Comparison of ENCODE assay signal across 1 cellular context in the genomic region with DNA sequence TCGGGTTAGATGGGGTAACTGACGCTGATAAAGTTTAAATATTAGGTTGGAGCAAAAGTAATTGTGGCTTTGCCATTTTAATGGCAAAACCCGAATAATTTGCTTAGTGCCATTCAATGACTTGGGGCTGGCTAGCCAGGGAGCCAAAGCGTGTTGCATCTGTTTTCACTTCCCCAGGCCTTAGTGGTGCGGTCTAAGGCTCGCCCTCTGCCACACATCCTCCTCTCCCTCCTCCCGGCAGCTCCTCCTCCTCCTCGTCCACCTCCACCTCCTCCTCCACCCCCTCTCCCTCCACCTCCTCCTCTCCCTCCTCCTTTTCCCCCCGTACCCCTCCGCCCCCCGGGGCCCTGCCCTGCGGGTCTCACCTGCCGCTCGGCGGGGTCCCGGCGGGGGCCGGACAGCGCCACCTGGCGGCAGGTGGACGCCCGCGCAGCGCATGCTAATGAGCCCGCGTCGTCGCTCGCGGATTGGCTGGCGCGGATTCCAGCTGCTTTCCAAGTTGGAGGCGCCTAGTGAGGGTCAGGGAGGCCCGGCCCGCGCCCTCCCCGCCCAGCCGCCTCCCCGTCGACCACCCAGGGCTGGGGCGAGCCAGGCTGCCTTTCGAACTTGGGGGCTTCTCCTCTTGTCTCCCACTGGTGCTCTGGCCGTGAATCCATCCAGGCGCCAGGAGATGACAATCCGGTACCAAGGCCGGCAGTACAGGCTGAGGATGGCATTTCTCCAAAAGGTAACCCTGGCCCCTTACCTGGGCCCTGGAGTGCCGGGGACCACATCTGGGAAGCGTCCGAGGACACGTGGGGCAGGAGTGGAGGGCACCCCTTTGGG.
TF ChIP-seq lines count a peak whose summit lies in the region.

No MANE protein-coding gene starts in this region.

TF ChIP-seq in HEK293, 187 proteins besides CTCF, POLR2A, EP300 and RAD21 (continued from another document and continues in another):
- TF ChIP-seq, protein P1, sequence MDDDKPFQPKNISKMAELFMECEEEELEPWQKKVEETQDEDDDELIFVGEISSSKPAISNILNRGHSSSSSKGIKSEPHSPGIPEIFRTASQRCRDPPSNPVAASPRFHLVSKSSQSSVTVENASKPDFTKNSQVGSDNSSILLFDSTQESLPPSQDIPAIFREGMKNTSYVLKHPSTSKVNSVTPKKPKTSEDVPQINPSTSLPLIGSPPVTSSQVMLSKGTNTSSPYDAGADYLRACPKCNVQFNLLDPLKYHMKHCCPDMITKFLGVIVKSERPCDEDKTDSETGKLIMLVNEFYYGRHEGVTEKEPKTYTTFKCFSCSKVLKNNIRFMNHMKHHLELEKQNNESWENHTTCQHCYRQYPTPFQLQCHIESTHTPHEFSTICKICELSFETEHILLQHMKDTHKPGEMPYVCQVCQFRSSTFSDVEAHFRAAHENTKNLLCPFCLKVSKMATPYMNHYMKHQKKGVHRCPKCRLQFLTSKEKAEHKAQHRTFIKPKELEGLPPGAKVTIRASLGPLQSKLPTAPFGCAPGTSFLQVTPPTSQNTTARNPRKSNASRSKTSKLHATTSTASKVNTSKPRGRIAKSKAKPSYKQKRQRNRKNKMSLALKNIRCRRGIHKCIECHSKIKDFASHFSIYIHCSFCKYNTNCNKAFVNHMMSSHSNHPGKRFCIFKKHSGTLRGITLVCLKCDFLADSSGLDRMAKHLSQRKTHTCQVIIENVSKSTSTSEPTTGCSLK (tag by site-specific recombination; IDR thresholded peaks at IDR 0.05): no peak
- TF ChIP-seq ZNF335 (tag by site-specific recombination; conservative IDR thresholded peaks at IDR 0.05) (peak; percentile 71), ZNF366 (tag by site-specific recombination; conservative IDR thresholded peaks at IDR 0.05) (peak; percentile 81), ZNF2 (tag by site-specific recombination; IDR thresholded peaks at IDR 0.05) (peak; percentile 86), YY1 (tag by site-specific recombination; IDR thresholded peaks at IDR 0.05) (no peak; the same call in 1 of the 2 replicates), KLF1 (tag by site-specific recombination; IDR thresholded peaks at IDR 0.05) (peak; percentile 66), SCRT1 (tag by site-specific recombination; IDR thresholded peaks at IDR 0.05; ENCODE audit: borderline replicate concordance) (no peak; the same call in 1 of the 2 replicates), REPIN1 (tag by site-specific recombination; IDR thresholded peaks at IDR 0.05; ENCODE audit: low read depth) (0 out of 2 replicates have a peak, but pooled peaks have one; percentile 38), HOXD13 (CRISPR knock-in tag; IDR thresholded peaks at IDR 0.05; ENCODE audit: borderline replicate concordance) (no peak), GLIS2 (tag by site-specific recombination; IDR thresholded peaks at IDR 0.05) (peak; percentile 97), ZNF76 (tag by site-specific recombination; IDR thresholded peaks at IDR 0.05; ENCODE audit: borderline replicate concordance, low read depth) (no peak; the same call in 1 of the 2 replicates), ZNF560 (tag by site-specific recombination; IDR thresholded peaks at IDR 0.05; ENCODE audit: borderline replicate concordance) (no peak), ZNF324 (tag by site-specific recombination; IDR thresholded peaks at IDR 0.05) (peak; percentile 82), ZNF239 (tag by site-specific recombination; IDR thresholded peaks at IDR 0.05) (no peak), GLIS1 (tag by site-specific recombination; IDR thresholded peaks at IDR 0.05) (peak; percentile 88), EGR2 (tag by site-specific recombination; IDR thresholded peaks at IDR 0.05; ENCODE audit: low read depth) (peak; percentile 93), ZNF423 (tag by site-specific recombination; IDR thresholded peaks at IDR 0.05) (peak; percentile 97), ZSCAN30 (tag by site-specific recombination; IDR thresholded peaks at IDR 0.05) (peak; percentile 81), SCRT2 (tag by site-specific recombination; IDR thresholded peaks at IDR 0.05) (peak; percentile 86), ZNF777 (tag by site-specific recombination; IDR thresholded peaks at IDR 0.05; ENCODE audit: borderline replicate concordance) (no peak), MZF1 (tag by site-specific recombination; IDR thresholded peaks at IDR 0.05; ENCODE audit: borderline replicate concordance) (no peak), HOXC10 (CRISPR knock-in tag; IDR thresholded peaks at IDR 0.05) (no peak), ZNF791 (tag by site-specific recombination; IDR thresholded peaks at IDR 0.05) (peak; percentile 24; the same call in 1 of the 2 replicates), ZEB2 (tag by site-specific recombination; IDR thresholded peaks at IDR 0.05) (peak; percentile 97), ZNF223 (tag by site-specific recombination; IDR thresholded peaks at IDR 0.05) (no peak)
- TF ChIP-seq, protein P2, sequence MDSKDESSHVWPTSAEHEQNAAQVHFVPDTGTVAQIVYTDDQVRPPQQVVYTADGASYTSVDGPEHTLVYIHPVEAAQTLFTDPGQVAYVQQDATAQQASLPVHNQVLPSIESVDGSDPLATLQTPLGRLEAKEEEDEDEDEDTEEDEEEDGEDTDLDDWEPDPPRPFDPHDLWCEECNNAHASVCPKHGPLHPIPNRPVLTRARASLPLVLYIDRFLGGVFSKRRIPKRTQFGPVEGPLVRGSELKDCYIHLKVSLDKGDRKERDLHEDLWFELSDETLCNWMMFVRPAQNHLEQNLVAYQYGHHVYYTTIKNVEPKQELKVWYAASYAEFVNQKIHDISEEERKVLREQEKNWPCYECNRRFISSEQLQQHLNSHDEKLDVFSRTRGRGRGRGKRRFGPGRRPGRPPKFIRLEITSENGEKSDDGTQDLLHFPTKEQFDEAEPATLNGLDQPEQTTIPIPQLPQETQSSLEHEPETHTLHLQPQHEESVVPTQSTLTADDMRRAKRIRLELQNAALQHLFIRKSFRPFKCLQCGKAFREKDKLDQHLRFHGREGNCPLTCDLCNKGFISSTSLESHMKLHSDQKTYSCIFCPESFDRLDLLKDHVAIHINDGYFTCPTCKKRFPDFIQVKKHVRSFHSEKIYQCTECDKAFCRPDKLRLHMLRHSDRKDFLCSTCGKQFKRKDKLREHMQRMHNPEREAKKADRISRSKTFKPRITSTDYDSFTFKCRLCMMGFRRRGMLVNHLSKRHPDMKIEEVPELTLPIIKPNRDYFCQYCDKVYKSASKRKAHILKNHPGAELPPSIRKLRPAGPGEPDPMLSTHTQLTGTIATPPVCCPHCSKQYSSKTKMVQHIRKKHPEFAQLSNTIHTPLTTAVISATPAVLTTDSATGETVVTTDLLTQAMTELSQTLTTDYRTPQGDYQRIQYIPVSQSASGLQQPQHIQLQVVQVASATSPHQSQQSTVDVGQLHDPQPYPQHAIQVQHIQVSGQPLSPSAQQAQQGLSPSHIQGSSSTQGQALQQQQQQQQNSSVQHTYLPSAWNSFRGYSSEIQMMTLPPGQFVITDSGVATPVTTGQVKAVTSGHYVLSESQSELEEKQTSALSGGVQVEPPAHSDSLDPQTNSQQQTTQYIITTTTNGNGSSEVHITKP (tag by site-specific recombination; IDR thresholded peaks at IDR 0.05): peak; percentile 97
- TF ChIP-seq, protein P3, sequence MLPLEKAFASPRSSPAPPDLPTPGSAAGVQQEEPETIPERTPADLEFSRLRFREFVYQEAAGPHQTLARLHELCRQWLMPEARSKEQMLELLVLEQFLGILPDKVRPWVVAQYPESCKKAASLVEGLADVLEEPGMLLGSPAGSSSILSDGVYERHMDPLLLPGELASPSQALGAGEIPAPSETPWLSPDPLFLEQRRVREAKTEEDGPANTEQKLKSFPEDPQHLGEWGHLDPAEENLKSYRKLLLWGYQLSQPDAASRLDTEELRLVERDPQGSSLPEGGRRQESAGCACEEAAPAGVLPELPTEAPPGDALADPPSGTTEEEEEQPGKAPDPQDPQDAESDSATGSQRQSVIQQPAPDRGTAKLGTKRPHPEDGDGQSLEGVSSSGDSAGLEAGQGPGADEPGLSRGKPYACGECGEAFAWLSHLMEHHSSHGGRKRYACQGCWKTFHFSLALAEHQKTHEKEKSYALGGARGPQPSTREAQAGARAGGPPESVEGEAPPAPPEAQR (tag by site-specific recombination; IDR thresholded peaks at IDR 0.05): peak; percentile 59; the same call in 1 of the 2 replicates
- TF ChIP-seq, protein P4, sequence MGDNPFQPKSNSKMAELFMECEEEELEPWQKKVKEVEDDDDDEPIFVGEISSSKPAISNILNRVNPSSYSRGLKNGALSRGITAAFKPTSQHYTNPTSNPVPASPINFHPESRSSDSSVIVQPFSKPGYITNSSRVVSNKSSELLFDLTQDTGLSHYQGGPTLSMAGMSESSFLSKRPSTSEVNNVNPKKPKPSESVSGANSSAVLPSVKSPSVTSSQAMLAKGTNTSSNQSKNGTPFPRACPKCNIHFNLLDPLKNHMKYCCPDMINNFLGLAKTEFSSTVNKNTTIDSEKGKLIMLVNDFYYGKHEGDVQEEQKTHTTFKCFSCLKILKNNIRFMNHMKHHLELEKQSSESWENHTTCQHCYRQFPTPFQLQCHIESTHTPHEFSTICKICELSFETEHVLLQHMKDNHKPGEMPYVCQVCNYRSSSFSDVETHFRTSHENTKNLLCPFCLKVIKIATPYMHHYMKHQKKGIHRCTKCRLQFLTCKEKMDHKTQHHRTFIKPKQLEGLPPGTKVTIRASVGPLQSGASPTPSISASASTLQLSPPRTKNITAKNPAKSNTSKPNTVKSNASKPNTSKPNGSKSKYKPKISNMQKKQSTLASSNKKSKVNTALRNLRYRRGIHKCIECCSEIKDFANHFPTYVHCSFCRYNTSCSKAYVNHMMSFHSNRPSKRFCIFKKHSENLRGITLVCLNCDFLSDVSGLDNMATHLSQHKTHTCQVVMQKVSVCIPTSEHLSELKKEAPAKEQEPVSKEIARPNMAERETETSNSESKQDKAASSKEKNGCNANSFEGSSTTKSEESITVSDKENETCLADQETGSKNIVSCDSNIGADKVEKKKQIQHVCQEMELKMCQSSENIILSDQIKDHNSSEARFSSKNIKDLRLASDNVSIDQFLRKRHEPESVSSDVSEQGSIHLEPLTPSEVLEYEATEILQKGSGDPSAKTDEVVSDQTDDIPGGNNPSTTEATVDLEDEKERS (tag by site-specific recombination; IDR thresholded peaks at IDR 0.05): no peak
- TF ChIP-seq, protein P5, sequence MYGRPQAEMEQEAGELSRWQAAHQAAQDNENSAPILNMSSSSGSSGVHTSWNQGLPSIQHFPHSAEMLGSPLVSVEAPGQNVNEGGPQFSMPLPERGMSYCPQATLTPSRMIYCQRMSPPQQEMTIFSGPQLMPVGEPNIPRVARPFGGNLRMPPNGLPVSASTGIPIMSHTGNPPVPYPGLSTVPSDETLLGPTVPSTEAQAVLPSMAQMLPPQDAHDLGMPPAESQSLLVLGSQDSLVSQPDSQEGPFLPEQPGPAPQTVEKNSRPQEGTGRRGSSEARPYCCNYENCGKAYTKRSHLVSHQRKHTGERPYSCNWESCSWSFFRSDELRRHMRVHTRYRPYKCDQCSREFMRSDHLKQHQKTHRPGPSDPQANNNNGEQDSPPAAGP (tag by site-specific recombination; IDR thresholded peaks at IDR 0.05): peak; percentile 83
- TF ChIP-seq, protein P6, sequence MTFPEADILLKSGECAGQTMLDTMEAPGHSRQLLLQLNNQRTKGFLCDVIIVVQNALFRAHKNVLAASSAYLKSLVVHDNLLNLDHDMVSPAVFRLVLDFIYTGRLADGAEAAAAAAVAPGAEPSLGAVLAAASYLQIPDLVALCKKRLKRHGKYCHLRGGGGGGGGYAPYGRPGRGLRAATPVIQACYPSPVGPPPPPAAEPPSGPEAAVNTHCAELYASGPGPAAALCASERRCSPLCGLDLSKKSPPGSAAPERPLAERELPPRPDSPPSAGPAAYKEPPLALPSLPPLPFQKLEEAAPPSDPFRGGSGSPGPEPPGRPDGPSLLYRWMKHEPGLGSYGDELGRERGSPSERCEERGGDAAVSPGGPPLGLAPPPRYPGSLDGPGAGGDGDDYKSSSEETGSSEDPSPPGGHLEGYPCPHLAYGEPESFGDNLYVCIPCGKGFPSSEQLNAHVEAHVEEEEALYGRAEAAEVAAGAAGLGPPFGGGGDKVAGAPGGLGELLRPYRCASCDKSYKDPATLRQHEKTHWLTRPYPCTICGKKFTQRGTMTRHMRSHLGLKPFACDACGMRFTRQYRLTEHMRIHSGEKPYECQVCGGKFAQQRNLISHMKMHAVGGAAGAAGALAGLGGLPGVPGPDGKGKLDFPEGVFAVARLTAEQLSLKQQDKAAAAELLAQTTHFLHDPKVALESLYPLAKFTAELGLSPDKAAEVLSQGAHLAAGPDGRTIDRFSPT (tag by site-specific recombination; IDR thresholded peaks at IDR 0.05): peak; percentile 93
- TF ChIP-seq, protein P7, sequence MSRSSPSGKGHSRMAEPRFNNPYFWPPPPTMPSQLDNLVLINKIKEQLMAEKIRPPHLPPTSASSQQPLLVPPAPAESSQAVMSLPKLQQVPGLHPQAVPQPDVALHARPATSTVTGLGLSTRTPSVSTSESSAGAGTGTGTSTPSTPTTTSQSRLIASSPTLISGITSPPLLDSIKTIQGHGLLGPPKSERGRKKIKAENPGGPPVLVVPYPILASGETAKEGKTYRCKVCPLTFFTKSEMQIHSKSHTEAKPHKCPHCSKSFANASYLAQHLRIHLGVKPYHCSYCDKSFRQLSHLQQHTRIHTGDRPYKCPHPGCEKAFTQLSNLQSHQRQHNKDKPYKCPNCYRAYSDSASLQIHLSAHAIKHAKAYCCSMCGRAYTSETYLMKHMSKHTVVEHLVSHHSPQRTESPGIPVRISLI (tag by site-specific recombination; IDR thresholded peaks at IDR 0.05): no peak
- TF ChIP-seq, protein P8, sequence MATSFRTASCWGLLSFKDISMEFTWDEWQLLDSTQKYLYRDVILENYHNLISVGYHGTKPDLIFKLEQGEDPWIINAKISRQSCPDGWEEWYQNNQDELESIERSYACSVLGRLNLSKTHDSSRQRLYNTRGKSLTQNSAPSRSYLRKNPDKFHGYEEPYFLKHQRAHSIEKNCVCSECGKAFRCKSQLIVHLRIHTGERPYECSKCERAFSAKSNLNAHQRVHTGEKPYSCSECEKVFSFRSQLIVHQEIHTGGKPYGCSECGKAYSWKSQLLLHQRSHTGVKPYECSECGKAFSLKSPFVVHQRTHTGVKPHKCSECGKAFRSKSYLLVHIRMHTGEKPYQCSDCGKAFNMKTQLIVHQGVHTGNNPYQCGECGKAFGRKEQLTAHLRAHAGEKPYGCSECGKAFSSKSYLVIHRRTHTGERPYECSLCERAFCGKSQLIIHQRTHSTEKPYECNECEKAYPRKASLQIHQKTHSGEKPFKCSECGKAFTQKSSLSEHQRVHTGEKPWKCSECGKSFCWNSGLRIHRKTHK (tag by site-specific recombination; IDR thresholded peaks at IDR 0.05): no peak
- TF ChIP-seq, protein P9, sequence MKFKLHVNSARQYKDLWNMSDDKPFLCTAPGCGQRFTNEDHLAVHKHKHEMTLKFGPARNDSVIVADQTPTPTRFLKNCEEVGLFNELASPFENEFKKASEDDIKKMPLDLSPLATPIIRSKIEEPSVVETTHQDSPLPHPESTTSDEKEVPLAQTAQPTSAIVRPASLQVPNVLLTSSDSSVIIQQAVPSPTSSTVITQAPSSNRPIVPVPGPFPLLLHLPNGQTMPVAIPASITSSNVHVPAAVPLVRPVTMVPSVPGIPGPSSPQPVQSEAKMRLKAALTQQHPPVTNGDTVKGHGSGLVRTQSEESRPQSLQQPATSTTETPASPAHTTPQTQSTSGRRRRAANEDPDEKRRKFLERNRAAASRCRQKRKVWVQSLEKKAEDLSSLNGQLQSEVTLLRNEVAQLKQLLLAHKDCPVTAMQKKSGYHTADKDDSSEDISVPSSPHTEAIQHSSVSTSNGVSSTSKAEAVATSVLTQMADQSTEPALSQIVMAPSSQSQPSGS (tag by site-specific recombination; IDR thresholded peaks at IDR 0.05; ENCODE audit: low read depth): no peak
